ENCODE assay signal across 20 cellular contexts in genomic region chr5:133589286-133589685, GRCh38. TPM values are rescaled to one million over a fixed set of nuclear protein-coding genes. Genes with fewer than 3 reads are reported as not detected.
DNase-seq lines count a peak whose midpoint lies in the region; ATAC-seq, FAIRE-seq and TF ChIP-seq lines count a peak whose summit lies in the region.
"Had no signal": no experiment of that assay in that cellular context is flagged by ENCODE, and none has a peak within 500 bp of the region (broad histone marks: within the 10 kb centered on the region; RNA-seq: fewer than 3 reads in every experiment).

No MANE protein-coding gene starts in this region.

- POLR2A ChIA-PET in HepG2 (lab: Yijun Ruan, JAX), result no interaction called here

- H3K4me3 ChIP-seq in HepG2 (replicated peaks in 1 of 3; ENCODE audit: insufficient read depth in 1 of 3, low read depth in 2 of 3, low read length in 3 of 3), result no peak overlapping the region
- no peak overlapping the region for H3K4me3 ChIP-seq in right lobe of liver
- H3K4me3 ChIP-seq in keratinocyte (ENCODE audit: control insufficient read depth in 2 of 3, extremely low read depth in 1 of 3, insufficient read depth in 2 of 3, low read depth in 1 of 3, low read length in 3 of 3), result no peak overlapping the region
- H3K4me3 ChIP-seq in upper lobe of left lung, result no peak overlapping the region

- H2AFZ ChIP-seq in HepG2 (ENCODE audit: low read length), result no peak overlapping the region
- H2AFZ ChIP-seq in keratinocyte (ENCODE audit: control insufficient read depth, low read length), result no peak overlapping the region

- H3K36me3 ChIP-seq in HepG2 (replicated peaks in 1 of 2; ENCODE audit: control insufficient read depth in 1 of 2, insufficient read depth in 2 of 2, low read length in 2 of 2), result no peaks in the 10 kb centered on the region
- H3K36me3 ChIP-seq in right lobe of liver, result no peaks in the 10 kb centered on the region
- H3K36me3 ChIP-seq in keratinocyte (ENCODE audit: control insufficient read depth in 2 of 2, extremely low read depth in 1 of 2, insufficient read depth in 2 of 2, low read length in 2 of 2), result no peaks in the 10 kb centered on the region
- no peaks in the 10 kb centered on the region for H3K36me3 ChIP-seq in upper lobe of left lung

- no peak overlapping the region for H3K4me2 ChIP-seq in HepG2 (ENCODE audit: low read depth, low read length)
- H3K4me2 ChIP-seq in keratinocyte (ENCODE audit: control insufficient read depth, extremely low read depth, insufficient read depth, low read depth, low read length), result no peak overlapping the region

- no peaks in the 10 kb centered on the region for H3K79me2 ChIP-seq in HepG2 (ENCODE audit: insufficient read depth, low read length)
- no peaks in the 10 kb centered on the region for H3K79me2 ChIP-seq in keratinocyte (ENCODE audit: control insufficient read depth, insufficient read depth, low read length)

- no peak for TF ChIP-seq EP300 in HepG2 (IDR thresholded peaks at IDR 0.05; ENCODE audit: low read depth in 2 of 2, low read length in 2 of 2)
- TF ChIP-seq EP300 in HepG2 (CRISPR knock-in tag; IDR thresholded peaks at IDR 0.05; ENCODE audit: borderline replicate concordance), result no peak
- TF ChIP-seq EP300 in upper lobe of left lung (IDR thresholded peaks at IDR 0.05), result no peak

- FAIRE-seq in HepG2 (lab: Jason Lieb, UNC) (no peak), keratinocyte (lab: Jason Lieb, UNC) (no peak)
- FAIRE-seq: G401.6 had no signal

- no peaks in the 10 kb centered on the region for H3K9me3 Mint-ChIP-seq in chondrocyte (ENCODE audit: low read depth)

- BruUV-seq in HepG2 (replicated peaks; lab: Mats Ljungman, UMichigan), result no TSS peak

- no peaks in the 10 kb centered on the region for H3K9me3 ChIP-seq in HepG2 (ENCODE audit: low read length)
- H3K9me3 ChIP-seq in right lobe of liver, result no peaks in the 10 kb centered on the region
- no peaks in the 10 kb centered on the region for H3K9me3 ChIP-seq in keratinocyte (ENCODE audit: control insufficient read depth, low read depth, low read length)
- H3K9me3 ChIP-seq in upper lobe of left lung, result no peaks in the 10 kb centered on the region

- no peak for TF ChIP-seq CTCF in HepG2 (CRISPR knock-in tag; IDR thresholded peaks at IDR 0.05)
- no peak for TF ChIP-seq CTCF in right lobe of liver (IDR thresholded peaks at IDR 0.05)
- peak; percentile 24 for TF ChIP-seq CTCF in chondrocyte (IDR thresholded peaks at IDR 0.05)
- TF ChIP-seq CTCF in keratinocyte (optimal IDR thresholded peaks at IDR 0.05 in 1 of 3, IDR thresholded peaks at IDR 0.05 in 1 of 3, conservative IDR thresholded peaks at IDR 0.05 in 1 of 3; ENCODE audit: extremely low read depth in 1 of 3, insufficient read depth in 2 of 3, low read length in 3 of 3), result peak in 2 of 3 experiments; percentile 12 to 25
- no peak for TF ChIP-seq CTCF in upper lobe of left lung (IDR thresholded peaks at IDR 0.05)

- WGBS in HepG2 (ENCODE audit: low lambda C conversion rate), result no CpG with 5 or more reads among the region's 1 CpG
- no CpG with 5 or more reads among the region's 1 CpG for WGBS in right lobe of liver (ENCODE audit: insufficient coverage, low coverage, low lambda C conversion rate, missing lambda C conversion rate)
- 67 to 100% methylated on average over 1 of the region's 1 CpG for WGBS in upper lobe of left lung, 2 donors

- TF ChIP-seq POLR2A in HepG2 (IDR thresholded peaks at IDR 0.05; ENCODE audit: insufficient read depth in 1 of 2, low read depth in 2 of 2, low read length in 2 of 2), result no peak
- TF ChIP-seq POLR2A in right lobe of liver (IDR thresholded peaks at IDR 0.05), result no peak
- no peak for TF ChIP-seq POLR2A in upper lobe of left lung (IDR thresholded peaks at IDR 0.05)

- no peaks in the 10 kb centered on the region for H3K4me1 Mint-ChIP-seq in chondrocyte (ENCODE audit: low read depth)

- H3K9ac ChIP-seq in HepG2 (ENCODE audit: insufficient read depth, low read depth, low read length) (no peak overlapping the region), keratinocyte (ENCODE audit: control insufficient read depth, extremely low read depth, insufficient read depth, low read length) (no peak overlapping the region)

- CTCF ChIA-PET in HepG2 (lab: Yijun Ruan, JAX; ENCODE audit: low intra/inter-chr PET ratio, low total read pairs), result no interaction called here

- TF ChIP-seq RAD21 in HepG2 (CRISPR knock-in tag; IDR thresholded peaks at IDR 0.05), result no peak

- no peaks in the 10 kb centered on the region for H3K27me3 ChIP-seq in HepG2 (ENCODE audit: control insufficient read depth in 1 of 2, insufficient read depth in 2 of 2, low read length in 2 of 2)
- no peaks in the 10 kb centered on the region for H3K27me3 ChIP-seq in right lobe of liver
- peaks cover 4% of the 10 kb centered on the region for H3K27me3 ChIP-seq in keratinocyte (ENCODE audit: control insufficient read depth, extremely low read depth, insufficient read depth, low read length)
- no peaks in the 10 kb centered on the region for H3K27me3 ChIP-seq in upper lobe of left lung

- in situ Hi-C loops in HepG2 (cut with HindIII; ENCODE audit: extremely low pct_ligation_motif_present, low pct_unique_long_range_greater_than_20kb), result no loop called here

- H4K20me1 ChIP-seq in HepG2 (ENCODE audit: insufficient read depth, low read length), result no peaks in the 10 kb centered on the region
- no peaks in the 10 kb centered on the region for H4K20me1 ChIP-seq in keratinocyte (ENCODE audit: control insufficient read depth, extremely low read depth, insufficient read depth, low read length)

- no peaks in the 10 kb centered on the region for H3K36me3 Mint-ChIP-seq in chondrocyte (ENCODE audit: low read depth)

- H3K4me3 Mint-ChIP-seq in chondrocyte (ENCODE audit: unreplicated experiment), result no peak overlapping the region

- no peaks in the 10 kb centered on the region for H3K9me1 ChIP-seq in keratinocyte (ENCODE audit: control insufficient read depth, extremely low read depth, insufficient read depth, low read length)

- H3K27me3 Mint-ChIP-seq in chondrocyte (ENCODE audit: low read depth), result peaks cover 8% of the 10 kb centered on the region

- ATAC-seq in HepG2 (peak; percentile 44; the same call in 1 of the 3 replicates), right lobe of liver (no peak), upper lobe of left lung (ENCODE audit: low FRiP score in 2 of 2) (no peak)

- H3K4me1 ChIP-seq in HepG2 (ENCODE audit: insufficient read depth, low read length) (no peaks in the 10 kb centered on the region), right lobe of liver (no peaks in the 10 kb centered on the region), keratinocyte (ENCODE audit: control insufficient read depth, extremely low read depth, insufficient read depth, low read length) (no peaks in the 10 kb centered on the region), upper lobe of left lung (no peaks in the 10 kb centered on the region)

- H3K27ac Mint-ChIP-seq in chondrocyte (ENCODE audit: unreplicated experiment), result no peak overlapping the region

- intact Hi-C loops in HepG2 (cut with micrococcal nuclease; ENCODE audit: unreplicated experiment) (no loop called here), right lobe of liver (cut with DNase I) (no loop called here)

- dilution Hi-C loops in keratinocyte (cut with MboI; ENCODE audit: extremely low pct_ligation_motif_present, low sequenced_read_pairs), result loop anchor here (25.0 kb wide), 1 partner anchor 198 kb away; no protein-coding TSS in a partner anchor

- no peak overlapping the region for H3K27ac ChIP-seq in HepG2 (ENCODE audit: extremely low read length, insufficient read depth, low read length)
- H3K27ac ChIP-seq in right lobe of liver, result no peak overlapping the region
- no peak overlapping the region for H3K27ac ChIP-seq in keratinocyte (ENCODE audit: control insufficient read depth, insufficient read depth, low read length)
- H3K27ac ChIP-seq in upper lobe of left lung, result no peak overlapping the region
- H3K27ac ChIP-seq: 22Rv1 had no signal

- DNase-seq in HepG2 (ENCODE audit: low spot score), result no peak
- DNase-seq in right lobe of liver, result no peak
- DNase-seq in chondrocyte (ENCODE audit: low spot score), result no peak
- no peak for DNase-seq in keratinocyte (ENCODE audit: low read depth, low spot score)
- DNase-seq in NCI-H1417 (lab: John Stamatoyannopoulos, UW), result no peak
- no peak for DNase-seq in upper lobe of left lung
- DNase-seq in stimulated activated CD4-positive, alpha-beta T cell treated with anti-CD3 and anti-CD28 coated beads, Interleukin-4, amount 100 ng/mL, for 24 hours, result no peak
- no peak for DNase-seq in hypothalamus (lab: John Stamatoyannopoulos, UW)
- DNase-seq: AML-193; DMS 273 treated with DMSO at 0.1 percent for 48 hours; DND-41; MM.1S; NCI-H1092 treated with DMSO at 0.1 percent for 48 hours; NCI-H510A; NCI-H748 treated with DMSO at 0.1 percent for 48 hours; NK-92 treated with Interleukin-12 subunit alpha and Interleukin-12 subunit beta, amount 100 ng/mL, for 24 hours; SHP77 treated with DMSO at 0.1 percent for 48 hours had no signal

RNA-seq across cellular contexts. Expression of gene FSTL4, which starts 23.1 kb away (rescaled TPM):
- 1.9 and 2.1 TPM in 2 replicates for total RNA-seq in HepG2 (2016; rRNA removed; fragmentation: Illumina TruSeq; extraction: Trizol)
- total RNA-seq in HepG2 (2016; cell fraction: cytosol; rRNA removed; fragmentation: Illumina TruSeq; extraction: Trizol; ENCODE audit: low read depth), result 0.20 and 0.26 TPM in 2 replicates
- 1.7 and 2.0 TPM in 2 replicates for total RNA-seq in HepG2 (2016; cell fraction: insoluble cytoplasmic fraction; rRNA removed; fragmentation: Illumina TruSeq; extraction: Trizol)
- total RNA-seq in HepG2 (2016; cell fraction: membrane; rRNA removed; fragmentation: Illumina TruSeq; extraction: Trizol), result 0.99 and 1.1 TPM in 2 replicates
- total RNA-seq in HepG2 (2016; cell fraction: nucleus; rRNA removed; fragmentation: Illumina TruSeq; extraction: Trizol), result 2.1 and 3.3 TPM in 2 replicates
- 3.0 and 3.9 TPM in 2 replicates for polyA plus RNA-seq in HepG2 (2011; rRNA removed)
- polyA plus RNA-seq in HepG2 (2011; cell fraction: cytosol; rRNA removed), result 3.7 and 4.4 TPM in 2 replicates
- 6.0 and 8.6 TPM in 2 replicates for polyA plus RNA-seq in HepG2 (2011; cell fraction: nucleus; rRNA removed)
- 4.4 and 7.1 TPM in 2 replicates for polyA plus RNA-seq in HepG2 (2012)
- polyA plus RNA-seq in HepG2 (2016; cell fraction: cytosol; fragmentation: Illumina TruSeq; extraction: Trizol; ENCODE audit: low read depth), result 0.21 and 0.40 TPM in 2 replicates
- 1.4 and 2.4 TPM in 2 replicates for polyA plus RNA-seq in HepG2 (2016; cell fraction: insoluble cytoplasmic fraction; fragmentation: Illumina TruSeq; extraction: Trizol; ENCODE audit: low read depth)
- 0.76 and 0.80 TPM in 2 replicates for polyA plus RNA-seq in HepG2 (2016; cell fraction: membrane; fragmentation: Illumina TruSeq; extraction: Trizol; ENCODE audit: low read depth)
- 2.7 and 2.8 TPM in 2 replicates for polyA plus RNA-seq in HepG2 (2016; cell fraction: nucleus; fragmentation: Illumina TruSeq; extraction: Trizol; ENCODE audit: insufficient read depth, low read depth)
- 6.4 TPM in 1 of 2 replicates, not detected in the other for polyA minus RNA-seq in HepG2 (2011; rRNA and poly(A)+ RNA removed; ENCODE audit: low replicate concordance)
- polyA minus RNA-seq in HepG2 (2011; cell fraction: cytosol; rRNA and poly(A)+ RNA removed), result 2.1 and 2.5 TPM in 2 replicates
- 4.4 and 5.8 TPM in 2 replicates for polyA minus RNA-seq in HepG2 (2011; cell fraction: nucleus; rRNA and poly(A)+ RNA removed)
- total RNA-seq in right lobe of liver, result 1 to 10 TPM in 1 of 6 experiments, under 1 TPM in 2, not detected in 3; 0.62 to 1.3 (median 0.80) TPM
- 0.07 to 0.49 TPM in 2 of 3 replicates, not detected in the other for total RNA-seq in chondrocyte
- 0.82 to 4.2 TPM (median 1.7 TPM) in 3 replicates for polyA plus RNA-seq in keratinocyte
- polyA plus RNA-seq in keratinocyte (2011; ENCODE audit: low read depth), result 3.0 TPM
- polyA plus RNA-seq in keratinocyte (2011; cell fraction: cytosol; rRNA removed), result 2.0 and 2.4 TPM in 2 replicates
- 2.6 and 3.5 TPM in 2 replicates for polyA plus RNA-seq in keratinocyte (2011; cell fraction: nucleus; rRNA removed)
- polyA plus RNA-seq in keratinocyte (2012; ENCODE audit: low replicate concordance), result 0.79 and 4.6 TPM in 2 replicates
- polyA minus RNA-seq in keratinocyte, result 0.95 to 7.6 TPM (median 2.4 TPM) in 3 replicates
- polyA minus RNA-seq in keratinocyte (2011; cell fraction: cytosol; rRNA and poly(A)+ RNA removed), result 2.9 TPM
- polyA minus RNA-seq in keratinocyte (2011; cell fraction: nucleus; rRNA and poly(A)+ RNA removed), result 2.4 and 4.6 TPM in 2 replicates
- total RNA-seq in upper lobe of left lung, result 1 to 10 TPM in 4 of 6 donors, under 1 TPM in 2; 0.49 to 4.6 (median 1.1) TPM
- total RNA-seq: OCI-LY7 had no signal

Comparison
In these comparisons a context has a peak if more than half of its experiments do, and no peak if none do; other contexts are left out.
1. CTCF ChIP-seq: peak in chondrocyte (single experiment) and keratinocyte (2 of 3); none in HepG2 (single experiment), right lobe of liver (0 of 4) and upper lobe of left lung (0 of 6).